Comparison of ENCODE assay signal across 7 cellular contexts in genomic region chr14:40273417-40273816, GRCh38.
"Had no signal": no experiment of that assay in that cellular context is flagged by ENCODE, and none has a peak within 500 bp of the region (broad histone marks: within the 10 kb centered on the region; RNA-seq: fewer than 3 reads in every experiment).

No MANE protein-coding gene starts in this region.

- H3K4me2 ChIP-seq: KMS-11 had no signal

- ATAC-seq: K562 had no signal

- FAIRE-seq: HTR-8/SVneo, K562 had no signal

- H3K9ac ChIP-seq: KMS-11 had no signal

- H3K4me3 ChIP-seq: K562 had no signal

- H3K27ac ChIP-seq: HL-60, KMS-11 had no signal

- DNase-seq: IMR-90, KBM-7, KG1 had no signal
